ENCODE assay signal across 9 cellular contexts in the genomic region with DNA sequence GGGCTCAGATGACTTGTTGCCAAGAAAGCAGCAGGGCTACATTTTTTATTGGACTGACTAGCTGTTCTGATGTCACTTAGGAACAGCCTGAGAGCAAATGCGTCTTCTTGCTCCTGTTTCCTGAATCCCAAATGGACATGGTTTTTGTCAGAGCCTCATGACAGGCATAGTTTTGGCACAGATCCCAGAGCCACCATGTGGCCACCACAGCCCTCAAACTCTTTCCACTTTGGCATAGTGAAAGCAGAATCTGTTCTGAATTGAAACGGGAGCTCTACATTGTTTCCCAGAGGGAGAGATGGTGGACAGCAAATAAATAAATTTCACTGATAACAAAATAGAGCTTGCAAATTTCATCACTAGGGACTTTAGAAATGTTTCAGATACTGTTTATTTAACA.
DNase-seq lines count a peak whose midpoint lies in the region; ATAC-seq and TF ChIP-seq lines count a peak whose summit lies in the region.
"Had no signal": no experiment of that assay in that cellular context is flagged by ENCODE, and none has a peak within 500 bp of the region (broad histone marks: within the 10 kb centered on the region; RNA-seq: fewer than 3 reads in every experiment).

No MANE protein-coding gene starts in this region.

- H3K4me3 Mint-ChIP-seq in activated CD8-positive, alpha-beta memory T cell treated with anti-CD3 and anti-CD28 coated beads, Interleukin-2, amount 10 ng/mL, durations not matched to agents 7 days and 5 days = no peak overlapping the region

- intact Hi-C loops in left lung (cut with DNase I) = no loop called here

- H3K36me3 ChIP-seq in left lung = no peaks in the 10 kb centered on the region
- H3K36me3 ChIP-seq: ovary had no signal

- no peaks in the 10 kb centered on the region for H3K4me1 Mint-ChIP-seq in activated CD8-positive, alpha-beta memory T cell treated with anti-CD3 and anti-CD28 coated beads, Interleukin-2, amount 10 ng/mL, durations not matched to agents 7 days and 5 days

- no peaks in the 10 kb centered on the region for H3K9me3 ChIP-seq in left lung
- H3K9me3 ChIP-seq: ovary had no signal

- no peaks in the 10 kb centered on the region for H3K27me3 ChIP-seq in left lung
- H3K27me3 ChIP-seq: ovary had no signal

- H3K36me3 Mint-ChIP-seq in activated CD8-positive, alpha-beta memory T cell treated with anti-CD3 and anti-CD28 coated beads, Interleukin-2, amount 10 ng/mL, durations not matched to agents 7 days and 5 days = no peaks in the 10 kb centered on the region
- H3K36me3 Mint-ChIP-seq in activated naive CD4-positive, alpha-beta T cell treated with anti-CD3 and anti-CD28 coated beads, Interleukin-2, amount 50 U/mL, for 72 hours = no peaks in the 10 kb centered on the region

- H3K27ac ChIP-seq in caudate nucleus (ENCODE audit: low read depth, low read length) (no peak overlapping the region), left lung (no peak overlapping the region)
- H3K27ac ChIP-seq: ovary had no signal

- no peak overlapping the region for H3K27ac Mint-ChIP-seq in activated CD8-positive, alpha-beta memory T cell treated with anti-CD3 and anti-CD28 coated beads, Interleukin-2, amount 10 ng/mL, durations not matched to agents 7 days and 5 days
- H3K27ac Mint-ChIP-seq in activated naive CD4-positive, alpha-beta T cell treated with anti-CD3 and anti-CD28 coated beads, Interleukin-2, amount 50 U/mL, for 72 hours = no peak overlapping the region

- no peaks in the 10 kb centered on the region for H3K4me1 ChIP-seq in left lung

- peak; percentile 2 for DNase-seq in HCEC 1CT
- DNase-seq in NCI-H446 (lab: John Stamatoyannopoulos, UW) = peak; percentile 95 to 99
- peak in 50 of 61 donors; percentile 0 to 98 (median 32) for DNase-seq in caudate nucleus (lab: John Stamatoyannopoulos, UW)
- DNase-seq in myocyte (ENCODE audit: low read depth) = peak; percentile 84
- DNase-seq in left lung = no peak
- no peak for DNase-seq in activated CD8-positive, alpha-beta memory T cell treated with anti-CD3 and anti-CD28 coated beads, Interleukin-2, amount 10 ng/mL, durations not matched to agents 7 days and 5 days
- no peak for DNase-seq in activated naive CD4-positive, alpha-beta T cell treated with anti-CD3 and anti-CD28 coated beads, Interleukin-2, amount 50 U/mL, for 72 hours (ENCODE audit: low spot score in 2 of 2)
- DNase-seq: ovary had no signal

- H3K4me3 ChIP-seq in left lung = no peak overlapping the region
- H3K4me3 ChIP-seq: ovary had no signal

- CTCF ChIA-PET in activated CD8-positive, alpha-beta memory T cell treated with anti-CD3 and anti-CD28 coated beads, Interleukin-2, amount 10 ng/mL, durations not matched to agents 7 days and 5 days (lab: Charles Lee) = no interaction called here

- H3K9me3 Mint-ChIP-seq in activated CD8-positive, alpha-beta memory T cell treated with anti-CD3 and anti-CD28 coated beads, Interleukin-2, amount 10 ng/mL, durations not matched to agents 7 days and 5 days (ENCODE audit: low read depth) = no peaks in the 10 kb centered on the region
- peaks cover 3% of the 10 kb centered on the region in 2 donors for H3K9me3 Mint-ChIP-seq in activated naive CD4-positive, alpha-beta T cell treated with anti-CD3 and anti-CD28 coated beads, Interleukin-2, amount 50 U/mL, for 72 hours

- ATAC-seq in left lung (no peak), GM19467 (IDR thresholded peaks at IDR 0.05; ENCODE audit: unreplicated experiment) (no peak)
- no peak for ATAC-seq in activated CD8-positive, alpha-beta memory T cell treated with anti-CD3 and anti-CD28 coated beads, Interleukin-2, amount 10 ng/mL, durations not matched to agents 7 days and 5 days
- no peak for ATAC-seq in activated naive CD4-positive, alpha-beta T cell treated with anti-CD3 and anti-CD28 coated beads, Interleukin-2, amount 50 U/mL, for 72 hours

- no peaks in the 10 kb centered on the region for H3K27me3 Mint-ChIP-seq in activated CD8-positive, alpha-beta memory T cell treated with anti-CD3 and anti-CD28 coated beads, Interleukin-2, amount 10 ng/mL, durations not matched to agents 7 days and 5 days

- TF ChIP-seq CTCF in left lung (IDR thresholded peaks at IDR 0.05) = no peak

Comparison
In these comparisons a context has a peak if more than half of its experiments do, and no peak if none do; other contexts are left out.
1. DNase-seq: peak in HCEC 1CT (single experiment), NCI-H446 (2 of 2), caudate nucleus (50 of 61) and myocyte (single experiment); none in left lung (0 of 2), activated CD8-positive, alpha-beta memory T cell treated with anti-CD3 and anti-CD28 coated beads, Interleukin-2, amount 10 ng/mL, durations not matched to agents 7 days and 5 days (single experiment) and activated naive CD4-positive, alpha-beta T cell treated with anti-CD3 and anti-CD28 coated beads, Interleukin-2, amount 50 U/mL, for 72 hours (0 of 2).